Comparison of ENCODE assay signal across 21 cellular contexts in genomic region chr1:117622726-117623125, GRCh38. TPM values are rescaled to one million over a fixed set of nuclear protein-coding genes. Genes with fewer than 3 reads are reported as not detected.
DNase-seq lines count a peak whose midpoint lies in the region; ATAC-seq and TF ChIP-seq lines count a peak whose summit lies in the region.
"Had no signal": no experiment of that assay in that cellular context is flagged by ENCODE, and none has a peak within 500 bp of the region (broad histone marks: within the 10 kb centered on the region; RNA-seq: fewer than 3 reads in every experiment).

No MANE protein-coding gene starts in this region.

- intact Hi-C loops in heart left ventricle (cut with DNase I), result no loop called here
- intact Hi-C loops in Right ventricle myocardium inferior (cut with DNase I), result loop anchor here (5.0 kb wide), 1 partner anchor 130 kb away; no protein-coding TSS in a partner anchor
- intact Hi-C loops in activated B cell treated with CpG ODN at 0.5 μM for 24 hours (cut with micrococcal nuclease), result no loop called here
- intact Hi-C loops in left ventricle myocardium inferior (cut with micrococcal nuclease), result no loop called here

- peaks cover 95% of the 10 kb centered on the region for H3K4me1 Mint-ChIP-seq in activated B cell treated with CpG ODN at 0.5 μM for 24 hours
- H3K4me1 Mint-ChIP-seq in stimulated activated memory B cell treated with anti-CD40 and anti-IgM and Interleukin-4, amounts not matched to agents 10 μg/mL and 1 μg/mL and 100 μg/mL, for 72 hours, result peaks cover 77% of the 10 kb centered on the region
- peaks cover 12% of the 10 kb centered on the region for H3K4me1 Mint-ChIP-seq in activated naive CD8-positive, alpha-beta T cell treated with anti-CD3 and anti-CD28 coated beads, Interleukin-2, amount 50 U/mL, for 24 hours

- no peaks in the 10 kb centered on the region for H3K9me3 ChIP-seq in heart left ventricle
- no peaks in the 10 kb centered on the region for H3K9me3 ChIP-seq in left ventricle myocardium inferior (replicated peaks)
- H3K9me3 ChIP-seq: sigmoid colon had no signal

- CTCF ChIA-PET in activated B cell treated with CpG ODN at 0.5 μM for 24 hours (lab: Charles Lee), result interaction anchor here (2.4 kb wide), 1 partner anchor 52 kb away, joined by 10 read pairs; no protein-coding TSS in a partner anchor

- H3K36me3 Mint-ChIP-seq in activated B cell treated with CpG ODN at 0.5 μM for 24 hours (ENCODE audit: low read depth), result peaks cover 90% of the 10 kb centered on the region
- peaks cover 31% of the 10 kb centered on the region for H3K36me3 Mint-ChIP-seq in stimulated activated memory B cell treated with anti-CD40 and anti-IgM and Interleukin-4, amounts not matched to agents 10 μg/mL and 1 μg/mL and 100 μg/mL, for 72 hours
- peaks cover 33% of the 10 kb centered on the region for H3K36me3 Mint-ChIP-seq in activated naive CD8-positive, alpha-beta T cell treated with anti-CD3 and anti-CD28 coated beads, Interleukin-2, amount 50 U/mL, for 24 hours (ENCODE audit: low read depth)

- TF ChIP-seq POLR2A in heart left ventricle (IDR thresholded peaks at IDR 0.05), result no peak

- DNase-seq in heart left ventricle (no peak), Right ventricle myocardium inferior (ENCODE audit: missing footprints) (no peak), activated B cell treated with CpG ODN at 0.5 μM for 24 hours (no peak), left ventricle myocardium inferior (no peak), NCI-H2081 treated with DMSO at 0.1 percent for 48 hours (lab: John Stamatoyannopoulos, UW) (no peak), dermis blood vessel endothelial cell (no peak)
- no peak for DNase-seq in activated naive CD8-positive, alpha-beta T cell treated with anti-CD3 and anti-CD28 coated beads, Interleukin-2, amount 50 U/mL, for 24 hours
- DNase-seq: activated CD4-positive, CD25-positive, alpha-beta regulatory T cell; activated gamma-delta T cell treated with Interleukin-2 at 50 U/mL for 16 hours; amniotic stem cell; CD4-positive, alpha-beta memory T cell; foreskin keratinocyte; midbrain; NCI-H1092 treated with DMSO at 0.1 percent for 48 hours; NCI-H2081; NCI-H510A treated with DMSO at 0.1 percent for 48 hours; occipital lobe; SHP77 treated with DMSO at 0.1 percent for 48 hours; sigmoid colon; stimulated activated CD4-positive, alpha-beta T cell treated with anti-CD3 and anti-CD28 coated beads, Interleukin-1b, Interleukin-23, amount 100 ng/mL, for 48 hours had no signal

- ATAC-seq in heart left ventricle, result peak; percentile 32 to 59 (median 44)
- no peak for ATAC-seq in Right ventricle myocardium inferior
- peak; percentile 29 for ATAC-seq in activated B cell treated with CpG ODN at 0.5 μM for 24 hours (ENCODE audit: low read depth)
- no peak for ATAC-seq in stimulated activated memory B cell treated with anti-CD40 and anti-IgM and Interleukin-4, amounts not matched to agents 10 μg/mL and 1 μg/mL and 100 μg/mL, for 72 hours
- ATAC-seq in activated naive CD8-positive, alpha-beta T cell treated with anti-CD3 and anti-CD28 coated beads, Interleukin-2, amount 50 U/mL, for 24 hours, result no peak
- ATAC-seq: foreskin keratinocyte had no signal

- H3K27me3 ChIP-seq in heart left ventricle, result no peaks in the 10 kb centered on the region
- no peaks in the 10 kb centered on the region for H3K27me3 ChIP-seq in left ventricle myocardium inferior (ENCODE audit: low read depth)
- H3K27me3 ChIP-seq: sigmoid colon had no signal

- H3K36me3 ChIP-seq in heart left ventricle, result peaks cover 0 to 16% (median 9%) of the 10 kb centered on the region in 9 donors
- peaks cover 17% of the 10 kb centered on the region for H3K36me3 ChIP-seq in left ventricle myocardium inferior

- no peak overlapping the region for H3K27ac ChIP-seq in heart left ventricle
- H3K27ac ChIP-seq in left ventricle myocardium inferior (replicated peaks), result no peak overlapping the region
- H3K27ac ChIP-seq: foreskin keratinocyte, sigmoid colon had no signal

- TF ChIP-seq CTCF in heart left ventricle (IDR thresholded peaks at IDR 0.05) (peak in 1 of 12 donors; percentile 9), activated B cell treated with CpG ODN at 0.5 μM for 24 hours (IDR thresholded peaks at IDR 0.05) (no peak), left ventricle myocardium inferior (IDR thresholded peaks at IDR 0.05; ENCODE audit: borderline replicate concordance) (peak; percentile 23)

- H3K4me3 ChIP-seq in heart left ventricle (no peak overlapping the region), left ventricle myocardium inferior (no peak overlapping the region)
- H3K4me3 ChIP-seq: sigmoid colon had no signal

- WGBS in heart left ventricle, 4 donors, result 73 to 77% (median 75%) methylated on average over 14 of the region's 14 CpGs

- H3K4me3 Mint-ChIP-seq in activated B cell treated with CpG ODN at 0.5 μM for 24 hours, result no peak overlapping the region
- no peak overlapping the region for H3K4me3 Mint-ChIP-seq in stimulated activated memory B cell treated with anti-CD40 and anti-IgM and Interleukin-4, amounts not matched to agents 10 μg/mL and 1 μg/mL and 100 μg/mL, for 72 hours
- no peak overlapping the region for H3K4me3 Mint-ChIP-seq in activated naive CD8-positive, alpha-beta T cell treated with anti-CD3 and anti-CD28 coated beads, Interleukin-2, amount 50 U/mL, for 24 hours

- no peaks in the 10 kb centered on the region for H3K4me1 ChIP-seq in heart left ventricle
- peaks cover 21% of the 10 kb centered on the region for H3K4me1 ChIP-seq in left ventricle myocardium inferior
- H3K4me1 ChIP-seq: foreskin keratinocyte, sigmoid colon had no signal

- no peaks in the 10 kb centered on the region for H3K27me3 Mint-ChIP-seq in activated B cell treated with CpG ODN at 0.5 μM for 24 hours
- no peaks in the 10 kb centered on the region for H3K27me3 Mint-ChIP-seq in stimulated activated memory B cell treated with anti-CD40 and anti-IgM and Interleukin-4, amounts not matched to agents 10 μg/mL and 1 μg/mL and 100 μg/mL, for 72 hours
- H3K27me3 Mint-ChIP-seq in activated naive CD8-positive, alpha-beta T cell treated with anti-CD3 and anti-CD28 coated beads, Interleukin-2, amount 50 U/mL, for 24 hours, result peaks cover 4% of the 10 kb centered on the region
- H3K27me3 Mint-ChIP-seq: CD4-positive, alpha-beta memory T cell had no signal

- no peaks in the 10 kb centered on the region for H3K9me3 Mint-ChIP-seq in activated B cell treated with CpG ODN at 0.5 μM for 24 hours
- peaks cover 4% of the 10 kb centered on the region for H3K9me3 Mint-ChIP-seq in stimulated activated memory B cell treated with anti-CD40 and anti-IgM and Interleukin-4, amounts not matched to agents 10 μg/mL and 1 μg/mL and 100 μg/mL, for 72 hours
- no peaks in the 10 kb centered on the region for H3K9me3 Mint-ChIP-seq in activated naive CD8-positive, alpha-beta T cell treated with anti-CD3 and anti-CD28 coated beads, Interleukin-2, amount 50 U/mL, for 24 hours
- H3K9me3 Mint-ChIP-seq: CD4-positive, alpha-beta memory T cell had no signal

- peak overlapping the region; percentile 71 for H3K27ac Mint-ChIP-seq in activated B cell treated with CpG ODN at 0.5 μM for 24 hours
- H3K27ac Mint-ChIP-seq in stimulated activated memory B cell treated with anti-CD40 and anti-IgM and Interleukin-4, amounts not matched to agents 10 μg/mL and 1 μg/mL and 100 μg/mL, for 72 hours, result peak overlapping the region; percentile 73
- H3K27ac Mint-ChIP-seq in activated naive CD8-positive, alpha-beta T cell treated with anti-CD3 and anti-CD28 coated beads, Interleukin-2, amount 50 U/mL, for 24 hours, result no peak overlapping the region

- POLR2A ChIA-PET in activated B cell treated with CpG ODN at 0.5 μM for 24 hours (lab: Charles Lee), result interaction anchor here (1.2 to 40.7 kb wide), 3 partner anchors 12 to 88 kb away, joined by 3 to 1269 read pairs (median 248); partner anchors contain the start of gene TENT5C

RNA-seq across cellular contexts. Expression of gene TENT5C, which starts 16.9 kb away (rescaled TPM):
- total RNA-seq in heart left ventricle, result 10 to 100 TPM in 8 of 9 donors, 1 to 10 TPM in 1; 7.9 to 21.6 (median 15.1) TPM
- polyA plus RNA-seq in heart left ventricle, result 1 to 10 TPM; 3.7 to 9.6 TPM
- 18.7 TPM for total RNA-seq in Right ventricle myocardium inferior
- 56.2 and 59.3 TPM in 2 replicates for total RNA-seq in activated B cell treated with CpG ODN at 0.5 μM for 24 hours
- 14.9 TPM for total RNA-seq in left ventricle myocardium inferior
- total RNA-seq in dermis blood vessel endothelial cell, result 0.51 and 0.98 TPM in 2 replicates

Comparison
In these comparisons a context has a peak if more than half of its experiments do, and no peak if none do; other contexts are left out.
1. ATAC-seq: peak in heart left ventricle (4 of 4) and activated B cell treated with CpG ODN at 0.5 μM for 24 hours (single experiment); none in Right ventricle myocardium inferior (single experiment), stimulated activated memory B cell treated with anti-CD40 and anti-IgM and Interleukin-4, amounts not matched to agents 10 μg/mL and 1 μg/mL and 100 μg/mL, for 72 hours (single experiment) and activated naive CD8-positive, alpha-beta T cell treated with anti-CD3 and anti-CD28 coated beads, Interleukin-2, amount 50 U/mL, for 24 hours (single experiment).